8 cellular contexts compared by ENCODE assay signal in genomic region chr2:98455494-98455976, GRCh38. TPM values are rescaled to one million over a fixed set of nuclear protein-coding genes. Genes with fewer than 3 reads are reported as not detected.
DNase-seq lines count a peak whose midpoint lies in the region; ATAC-seq, FAIRE-seq and TF ChIP-seq lines count a peak whose summit lies in the region.

No MANE protein-coding gene starts in this region.

- no peak overlapping the region for H3K4me2 ChIP-seq in astrocyte (ENCODE audit: low read length)

- H3K9me3 Mint-ChIP-seq in astrocyte (ENCODE audit: unreplicated experiment), result peaks cover 2% of the 10 kb centered on the region
- no peaks in the 10 kb centered on the region for H3K9me3 Mint-ChIP-seq in naive thymus-derived CD8-positive, alpha-beta T cell

- no peak for FAIRE-seq in astrocyte (lab: Jason Lieb, UNC)

- no peaks in the 10 kb centered on the region for H3K27me3 Mint-ChIP-seq in astrocyte (ENCODE audit: low read depth, unreplicated experiment)
- no peaks in the 10 kb centered on the region for H3K27me3 Mint-ChIP-seq in naive thymus-derived CD8-positive, alpha-beta T cell

- H3K27me3 ChIP-seq in ACC112 (ENCODE audit: insufficient read depth, low read length) (no peaks in the 10 kb centered on the region), astrocyte (ENCODE audit: insufficient read depth, low read length) (no peaks in the 10 kb centered on the region)

- H3K27ac ChIP-seq in ACC112 (ENCODE audit: low read depth, low read length) (peak overlapping the region; percentile 69), astrocyte (ENCODE audit: low read depth, low read length) (no peak overlapping the region)

- ATAC-seq in naive thymus-derived CD8-positive, alpha-beta T cell, result peak; percentile 56 to 81

- H3K36me3 Mint-ChIP-seq in astrocyte (ENCODE audit: low read depth, unreplicated experiment), result peaks cover 8% of the 10 kb centered on the region
- peaks cover 0 to 19% (median 12%) of the 10 kb centered on the region in 3 donors for H3K36me3 Mint-ChIP-seq in naive thymus-derived CD8-positive, alpha-beta T cell

- H2AFZ ChIP-seq in ACC112 (ENCODE audit: low read length, unreplicated experiment) (no peak overlapping the region), astrocyte (ENCODE audit: low read depth, low read length) (no peak overlapping the region)

- peaks cover 29% of the 10 kb centered on the region for H3K4me1 Mint-ChIP-seq in astrocyte (ENCODE audit: low read depth, unreplicated experiment)
- peaks cover 67 to 96% (median 95%) of the 10 kb centered on the region in 4 donors for H3K4me1 Mint-ChIP-seq in naive thymus-derived CD8-positive, alpha-beta T cell

- peak; percentile 32 for TF ChIP-seq POLR2A in GM19193 (IDR thresholded peaks at IDR 0.05; ENCODE audit: extremely low read depth, insufficient read depth, insufficient read length)

- H3K9ac ChIP-seq in astrocyte (ENCODE audit: low read length), result no peak overlapping the region

- peaks cover 40% of the 10 kb centered on the region for H3K4me1 ChIP-seq in ACC112 (ENCODE audit: control insufficient read depth, insufficient read depth, low read length, unreplicated experiment)
- H3K4me1 ChIP-seq in astrocyte (ENCODE audit: insufficient read depth, low read length), result peaks cover 3% of the 10 kb centered on the region

- H3K27ac Mint-ChIP-seq in astrocyte (ENCODE audit: unreplicated experiment), result peak overlapping the region; percentile 63
- H3K27ac Mint-ChIP-seq in naive thymus-derived CD8-positive, alpha-beta T cell, result peak overlapping the region; percentile 78 to 98 (median 92)

- TF ChIP-seq CTCF in astrocyte (IDR thresholded peaks at IDR 0.05; ENCODE audit: insufficient read depth, low read depth, low read length), result no peak

- H3K9me3 ChIP-seq in astrocyte (ENCODE audit: insufficient read depth, low read depth, low read length), result no peaks in the 10 kb centered on the region

- POLR2A ChIA-PET in naive thymus-derived CD8-positive, alpha-beta T cell (lab: Charles Lee), result interaction anchor here (12.9 kb wide), 1 partner anchor 10 kb away, joined by 233 read pairs; no protein-coding TSS in a partner anchor

- H3K4me3 Mint-ChIP-seq in astrocyte (ENCODE audit: unreplicated experiment), result no peak overlapping the region
- peak overlapping the region; percentile 29 to 94 (median 76) for H3K4me3 Mint-ChIP-seq in naive thymus-derived CD8-positive, alpha-beta T cell

- H3K79me2 ChIP-seq in ACC112 (ENCODE audit: control insufficient read depth, insufficient read depth, low read length, unreplicated experiment), result peaks cover 44% of the 10 kb centered on the region
- H3K79me2 ChIP-seq in astrocyte (ENCODE audit: insufficient read depth, low read length), result peaks cover 64% of the 10 kb centered on the region

- H4K20me1 ChIP-seq in astrocyte (ENCODE audit: insufficient read depth, low read length), result peaks cover 62% of the 10 kb centered on the region

- H3K36me3 ChIP-seq in ACC112 (ENCODE audit: insufficient read depth, low read length) (no peaks in the 10 kb centered on the region), astrocyte (ENCODE audit: insufficient read depth, low read length) (no peaks in the 10 kb centered on the region)

- H3K4me3 ChIP-seq in ACC112 (ENCODE audit: low read depth, low read length), result no peak overlapping the region
- no peak overlapping the region for H3K4me3 ChIP-seq in astrocyte (ENCODE audit: insufficient read depth, low read depth, low read length)

- DNase-seq in KG1 (lab: John Stamatoyannopoulos, UW) (peak; percentile 27), astrocyte (ENCODE audit: low read depth) (no peak), AG08396 (ENCODE audit: low spot score) (no peak), NCI-H345 (lab: John Stamatoyannopoulos, UW) (no peak), NCI-H2227 (lab: John Stamatoyannopoulos, UW; ENCODE audit: unreplicated experiment) (no peak)
- DNase-seq in naive thymus-derived CD8-positive, alpha-beta T cell, result peak in 7 of 10 donors; percentile 27 to 69 (median 55)

RNA-seq across cellular contexts. Expression of gene INPP4A, which starts 10.9 kb away (rescaled TPM):
- total RNA-seq in astrocyte, result 19.4 and 23.4 TPM in 2 replicates
- 100 to 1,000 TPM; 130 to 141 TPM for total RNA-seq in naive thymus-derived CD8-positive, alpha-beta T cell
- 10 to 100 TPM; 37.7 to 64.3 (median 46.3) TPM for polyA plus RNA-seq in naive thymus-derived CD8-positive, alpha-beta T cell

Comparison
In these comparisons a context has a peak if more than half of its experiments do, and no peak if none do; other contexts are left out.
1. DNase-seq: peak in KG1 (single experiment) and naive thymus-derived CD8-positive, alpha-beta T cell (7 of 10); none in astrocyte (single experiment), AG08396 (single experiment), NCI-H345 (single experiment) and NCI-H2227 (single experiment).